Comparison of ENCODE assay signal across 20 cellular contexts in the genomic region with DNA sequence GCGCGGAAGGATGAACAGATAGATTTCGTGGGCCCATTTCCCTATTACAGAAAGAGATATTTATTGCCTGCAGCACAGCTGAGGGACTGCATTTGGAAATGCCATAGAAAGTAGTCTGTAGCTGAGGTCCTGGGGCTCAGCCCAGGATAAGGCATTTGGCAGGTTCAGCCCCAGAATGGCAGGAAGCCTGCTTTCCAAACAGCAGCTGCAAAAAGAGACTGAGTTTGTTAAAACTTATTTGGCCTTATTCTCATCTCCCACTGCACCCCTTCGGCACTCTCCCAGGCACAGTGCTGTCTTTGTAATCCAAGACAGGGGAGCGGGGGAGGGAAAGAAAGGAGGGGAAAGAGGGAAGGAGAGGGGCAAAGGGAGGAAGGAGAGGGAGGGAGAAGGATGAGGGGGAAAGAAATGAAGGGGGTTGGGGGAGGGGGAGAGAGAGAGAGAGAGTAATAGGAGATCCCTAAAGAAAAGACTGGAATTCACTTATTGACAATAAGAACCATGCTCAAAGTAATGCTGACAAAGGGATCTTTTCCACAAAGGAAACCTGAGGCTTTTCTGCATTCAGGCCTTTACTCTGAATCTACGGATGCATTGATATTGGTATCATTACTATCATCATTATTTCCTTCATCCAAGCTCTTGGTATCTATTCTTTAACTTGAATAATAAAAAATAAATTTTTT.
A peak's percentile ranks its signal among the peaks of the same experiment; 100 is the strongest.
DNase-seq lines count a peak whose midpoint lies in the region; ATAC-seq lines count a peak whose summit lies in the region.
"Had no signal": no experiment of that assay in that cellular context is flagged by ENCODE, and none has a peak within 500 bp of the region (broad histone marks: within the 10 kb centered on the region; RNA-seq: fewer than 3 reads in every experiment).

No MANE protein-coding gene starts in this region.

- intact Hi-C loops in sciatic nerve (cut with DNase I) = no loop called here

- H3K9me3 ChIP-seq in ectodermal cell (ENCODE audit: control insufficient read depth, low read length) = no peaks in the 10 kb centered on the region
- H3K9me3 ChIP-seq: esophagus squamous epithelium, thoracic aorta had no signal

- WGBS in ectodermal cell, 2 experiments = 27 to 32% methylated on average over 6 of the region's 6 CpGs

- H3K27ac ChIP-seq in ectodermal cell (ENCODE audit: insufficient read depth, low read depth, low read length, poor library complexity, severe bottlenecking) = peak overlapping the region; percentile 56
- H3K27ac ChIP-seq: cardiac muscle cell, esophagus squamous epithelium, KMS-11, thoracic aorta had no signal

- peak; percentile 74 for ATAC-seq in sciatic nerve
- ATAC-seq: natural killer cell treated with Interleukin-12 subunit alpha and Interleukin-12 subunit beta and Interleukin-15 and Interleukin-18, amount 100 ng/mL, for 72 hours had no signal

- H3K27me3 ChIP-seq in ectodermal cell (ENCODE audit: control insufficient read depth, insufficient read depth, low read length, poor library complexity, severe bottlenecking) = no peaks in the 10 kb centered on the region
- H3K27me3 ChIP-seq: esophagus squamous epithelium had no signal

- no peaks in the 10 kb centered on the region for H3K36me3 ChIP-seq in ectodermal cell (ENCODE audit: control insufficient read depth, insufficient read depth, low read length)
- H3K36me3 ChIP-seq: cardiac muscle cell, esophagus squamous epithelium, thoracic aorta had no signal

- H3K4me1 ChIP-seq in ectodermal cell (ENCODE audit: control insufficient read depth, insufficient read depth, low read length) = peaks cover 36% of the 10 kb centered on the region
- H3K4me1 ChIP-seq: esophagus squamous epithelium had no signal

- peak in 46 of 56 donors; percentile 6 to 82 (median 24) for DNase-seq in amygdala (lab: John Stamatoyannopoulos, UW)
- DNase-seq in iPS-NIHi11 (ENCODE audit: low spot score) = peak; percentile 6
- DNase-seq in sciatic nerve (ENCODE audit: low spot score) = peak; percentile 60
- DNase-seq in SHP77 treated with DMSO at 0.1 percent for 48 hours (lab: John Stamatoyannopoulos, UW) = no peak
- DNase-seq in NCI-H2081 treated with DMSO at 0.1 percent for 48 hours (lab: John Stamatoyannopoulos, UW) = no peak
- no peak for DNase-seq in NCI-H82 treated with DMSO at 0.1 percent for 48 hours (lab: John Stamatoyannopoulos, UW; ENCODE audit: unreplicated experiment)
- DNase-seq: activated CD4-positive, alpha-beta T cell treated with anti-CD3 and anti-CD28 coated beads for 48 hours; activated naive CD8-positive, alpha-beta T cell treated with anti-CD3 and anti-CD28 coated beads, Interleukin-2, amount 10 ng/mL, durations not matched to agents 7 days and 5 days; effector CD4-positive, alpha-beta T cell; esophagus squamous epithelium; NCI-H1092 treated with DMSO at 0.1 percent for 48 hours; NCI-H510A treated with DMSO at 0.1 percent for 48 hours; RPMI8226; stimulated activated CD4-positive, alpha-beta T cell treated with anti-CD3 and anti-CD28 coated beads, Interleukin-15, amount 100 ng/mL, for 24 hours; SW 1271 had no signal

- no peak overlapping the region for H3K4me3 ChIP-seq in ectodermal cell (ENCODE audit: insufficient read depth, low read depth, low read length)
- H3K4me3 ChIP-seq: cardiac muscle cell, esophagus squamous epithelium, thoracic aorta had no signal

Comparison
In these comparisons a context has a peak if more than half of its experiments do, and no peak if none do; other contexts are left out.
1. DNase-seq: peak in amygdala (46 of 56), iPS-NIHi11 (single experiment) and sciatic nerve (single experiment); none in SHP77 treated with DMSO at 0.1 percent for 48 hours (single experiment), NCI-H2081 treated with DMSO at 0.1 percent for 48 hours (single experiment) and NCI-H82 treated with DMSO at 0.1 percent for 48 hours (single experiment).